ENCODE assay signal across 24 cellular contexts in the genomic region with DNA sequence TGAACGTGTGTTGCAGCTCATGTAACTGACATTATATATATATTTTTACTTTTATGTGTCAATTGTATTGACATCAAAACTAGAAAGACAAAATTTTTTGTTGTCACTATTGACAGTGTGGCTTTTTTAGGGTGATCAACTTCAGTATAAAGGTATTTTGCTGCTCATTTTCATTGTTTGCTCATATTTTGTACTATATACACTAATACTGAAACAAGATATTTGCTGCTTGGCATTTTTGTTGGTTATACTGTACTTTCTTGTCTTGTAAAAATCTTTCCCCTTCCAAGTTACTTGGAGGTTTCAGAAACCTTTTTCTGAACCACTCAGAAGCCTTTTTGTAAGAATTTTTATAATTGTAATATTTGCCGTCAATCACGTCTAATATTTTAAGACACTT. TPM values are rescaled to one million over a fixed set of nuclear protein-coding genes. Genes with fewer than 3 reads are reported as not detected.
DNase-seq lines count a peak whose midpoint lies in the region; ATAC-seq, FAIRE-seq and TF ChIP-seq lines count a peak whose summit lies in the region.
"Had no signal": no experiment of that assay in that cellular context is flagged by ENCODE, and none has a peak within 500 bp of the region (broad histone marks: within the 10 kb centered on the region; RNA-seq: fewer than 3 reads in every experiment).

No MANE protein-coding gene starts in this region.

- WGBS in A549 (ENCODE audit: missing lambda C conversion rate): 71% methylated on average over 3 of the region's 3 CpGs

- no peak overlapping the region for H3K4me3 ChIP-seq in A549
- H3K4me3 ChIP-seq in OCI-LY3 (ENCODE audit: low read length): peak overlapping the region; percentile 25; the same call in 1 of the 2 replicates
- no peak overlapping the region for H3K4me3 ChIP-seq in osteoblast (ENCODE audit: insufficient read depth, low read length)
- H3K4me3 ChIP-seq: BLaER1 treated with 17β-estradiol and CSF1 and Interleukin-3, amounts not matched to agents 10 nM and 100 nM had no signal

- DNase-seq in A549 (ENCODE audit: low read depth in 1 of 2, low spot score in 1 of 2) (no peak), GM18507 (ENCODE audit: extremely low spot score, insufficient read length, low read depth) (no peak), osteoblast (ENCODE audit: insufficient read length, low spot score, missing footprints) (peak; percentile 11), hypothalamus (lab: John Stamatoyannopoulos, UW) (no peak), posterior vena cava (ENCODE audit: low spot score) (no peak), iPS-NIHi11 (ENCODE audit: low spot score) (no peak)
- DNase-seq: CD4-positive, alpha-beta T cell; NCI-H1092; NCI-H1417 treated with DMSO at 0.1 percent for 48 hours; NCI-H1694 treated with DMSO at 0.1 percent for 48 hours; NCI-H2081; NCI-H2227 treated with DMSO at 0.1 percent for 48 hours; NCI-H510A; NCI-H69; OCI-M1; SK-N-SH; SW 1271 had no signal

- TF ChIP-seq CTCF in A549 (IDR thresholded peaks at IDR 0.05) (no peak), OCI-LY3 (IDR thresholded peaks at IDR 0.05; ENCODE audit: low read depth, low read length) (no peak), osteoblast (IDR thresholded peaks at IDR 0.05; ENCODE audit: extremely low read depth, low read depth, low read length) (no peak)

- H3K27me3 ChIP-seq in OCI-LY3 (ENCODE audit: low read depth, low read length) (no peaks in the 10 kb centered on the region), osteoblast (ENCODE audit: insufficient read depth, low read length) (no peaks in the 10 kb centered on the region)
- H3K27me3 ChIP-seq: BLaER1 treated with 17β-estradiol and CSF1 and Interleukin-3, amounts not matched to agents 10 nM and 100 nM had no signal

- no peak for ATAC-seq in A549
- ATAC-seq: HCT116 had no signal

- H3K27ac ChIP-seq in A549 (no peak overlapping the region), OCI-LY3 (ENCODE audit: low read length) (peak overlapping the region; percentile 8; the same call in 1 of the 2 replicates), osteoblast (ENCODE audit: low read depth, low read length) (no peak overlapping the region)
- H3K27ac ChIP-seq: BLaER1 treated with 17β-estradiol and CSF1 and Interleukin-3, amounts not matched to agents 10 nM and 100 nM; KMS-11 had no signal

- FAIRE-seq in A549 (lab: Jason Lieb, UNC) (no peak), GM18507 (lab: Jason Lieb, UNC) (peak; percentile 42)
- FAIRE-seq: D721Med, H1, RCC 7860 had no signal

- no peak for TF ChIP-seq RAD21 in A549 (conservative IDR thresholded peaks at IDR 0.05 in 1 of 2, IDR thresholded peaks at IDR 0.05 in 1 of 2)

- TF ChIP-seq EP300 in A549 (IDR thresholded peaks at IDR 0.05): no peak

- peak overlapping the region; percentile 84; the same call in 2 of the 3 replicates for H3K4me2 ChIP-seq in A549
- H3K4me2 ChIP-seq in OCI-LY3 (ENCODE audit: low read length): peak overlapping the region; percentile 71
- no peak overlapping the region for H3K4me2 ChIP-seq in osteoblast (ENCODE audit: insufficient read depth, low read length)
- H3K4me2 ChIP-seq: BLaER1 treated with 17β-estradiol and CSF1 and Interleukin-3, amounts not matched to agents 10 nM and 100 nM; KMS-11; SK-N-SH had no signal

- TF ChIP-seq POLR2A in A549 (IDR thresholded peaks at IDR 0.05; ENCODE audit: low read length): no peak

- H3K4me1 ChIP-seq in A549: peaks cover 79% of the 10 kb centered on the region
- peaks cover 59% of the 10 kb centered on the region for H3K4me1 ChIP-seq in OCI-LY3 (ENCODE audit: low read length)
- peaks cover 43% of the 10 kb centered on the region for H3K4me1 ChIP-seq in osteoblast (ENCODE audit: insufficient read depth, low read length)

- peaks cover 90% of the 10 kb centered on the region for H4K20me1 ChIP-seq in OCI-LY3 (ENCODE audit: insufficient read depth, low read length)
- H4K20me1 ChIP-seq in osteoblast (ENCODE audit: insufficient read depth, low read length): no peaks in the 10 kb centered on the region

- peaks cover 3% of the 10 kb centered on the region for H3K36me3 ChIP-seq in OCI-LY3 (replicated peaks; ENCODE audit: low read depth, low read length)
- H3K36me3 ChIP-seq in osteoblast (ENCODE audit: insufficient read depth, low read length): no peaks in the 10 kb centered on the region

- peak overlapping the region; percentile 28; the same call in 1 of the 2 replicates for H3K9ac ChIP-seq in OCI-LY3 (ENCODE audit: low read length)
- H3K9ac ChIP-seq: BLaER1 treated with 17β-estradiol and CSF1 and Interleukin-3, amounts not matched to agents 10 nM and 100 nM; KMS-11; SK-N-SH had no signal

- H2AFZ ChIP-seq in OCI-LY3 (ENCODE audit: low read depth, low read length) (no peak overlapping the region), osteoblast (ENCODE audit: low read length) (no peak overlapping the region)

- H3K79me2 ChIP-seq in OCI-LY3 (ENCODE audit: low read length): peaks cover 98% of the 10 kb centered on the region
- H3K79me2 ChIP-seq in osteoblast (ENCODE audit: insufficient read depth, low read length): peaks cover 74% of the 10 kb centered on the region

- CTCF ChIA-PET in A549 (lab: Yijun Ruan, JAX): interaction anchor here (0.5 to 2.2 kb wide), 6 partner anchors 10 to 212 kb away, joined by 3 to 6 read pairs (median 3); no protein-coding TSS in a partner anchor

- H3K9me3 ChIP-seq in A549 (no peaks in the 10 kb centered on the region), OCI-LY3 (ENCODE audit: insufficient read depth, low read length) (no peaks in the 10 kb centered on the region), osteoblast (ENCODE audit: low read depth, low read length) (no peaks in the 10 kb centered on the region)
- H3K9me3 ChIP-seq: BLaER1 treated with 17β-estradiol and CSF1 and Interleukin-3, amounts not matched to agents 10 nM and 100 nM; SK-N-SH had no signal

- intact Hi-C loops in posterior vena cava (cut with DNase I): no loop called here

- POLR2A ChIA-PET in A549 (lab: Yijun Ruan, JAX): interaction anchor here (1.5 kb wide), 1 partner anchor 17 kb away, joined by 6 read pairs; a partner anchor contains a TSS

TF ChIP-seq in A549, 52 proteins besides CTCF, POLR2A, EP300 and RAD21:
- TF ChIP-seq ZNF302 (CRISPR knock-in tag; IDR thresholded peaks at IDR 0.05): no peak
- no peak for TF ChIP-seq MYC (IDR thresholded peaks at IDR 0.05; ENCODE audit: borderline replicate concordance, low read length)
- no peak for TF ChIP-seq MAFK (IDR thresholded peaks at IDR 0.05; ENCODE audit: partially characterized antibody)
- TF ChIP-seq KDM1A (IDR thresholded peaks at IDR 0.05; ENCODE audit: low read depth): no peak
- no peak for TF ChIP-seq FOXS1 (CRISPR knock-in tag; IDR thresholded peaks at IDR 0.05)
- TF ChIP-seq POLR2AphosphoS2 (conservative IDR thresholded peaks at IDR 0.05; ENCODE audit: low read length): no peak
- no peak for TF ChIP-seq CEBPB (IDR thresholded peaks at IDR 0.05)

RNA-seq across cellular contexts. Expression of a gene that starts 16.5 kb away (rescaled TPM):
- polyA plus RNA-seq in A549 (2011; rRNA removed) (51.4 and 56.6 TPM in 2 replicates), A549 (2017; fragmentation: RNase III; extraction: RNeasy Plus Mini Kit Qiagen cat#74134 plus additional on column Dnase treatment) (22.3 to 24.0 TPM (median 23.7 TPM) in 3 replicates)
- polyA plus RNA-seq in A549 (2012; cell fraction: cytosol; rRNA removed): 9.9 and 10.6 TPM in 2 replicates
- 3.7 and 4.8 TPM in 2 replicates for polyA plus RNA-seq in A549 (2012; cell fraction: nucleus; rRNA removed)
- 17.2 and 21.3 TPM in 2 replicates for polyA minus RNA-seq in A549 (2011; rRNA and poly(A)+ RNA removed)
- total RNA-seq in osteoblast (32.7 and 38.7 TPM in 2 replicates), posterior vena cava (10 to 100 TPM; 18.7 to 27.8 TPM)
